Comparison of ENCODE assay signal across 18 cellular contexts in genomic region chr5:43335681-43336080, GRCh38.
"Had no signal": no experiment of that assay in that cellular context is flagged by ENCODE, and none has a peak within 500 bp of the region (broad histone marks: within the 10 kb centered on the region; RNA-seq: fewer than 3 reads in every experiment).

No MANE protein-coding gene starts in this region.

- H3K27me3 ChIP-seq: brain microvascular endothelial cell, colonic mucosa, left lung, neutrophil, pancreas, right lobe of liver had no signal

- H3K4me3 Mint-ChIP-seq: activated CD8-positive, alpha-beta memory T cell treated with anti-CD3 and anti-CD28 coated beads, Interleukin-2, amount 10 ng/mL, durations not matched to agents 7 days and 5 days; endodermal cell; mesothelial cell of epicardium; stimulated activated effector memory CD8-positive, alpha-beta T cell treated with anti-CD3 and anti-CD28 coated beads, Interleukin-12 subunit alpha, Interleukin-12 subunit beta, amount 100 ng/mL, for 72 hours had no signal

- H3K36me3 Mint-ChIP-seq: stimulated activated effector memory CD8-positive, alpha-beta T cell treated with anti-CD3 and anti-CD28 coated beads, Interleukin-12 subunit alpha, Interleukin-12 subunit beta, amount 100 ng/mL, for 72 hours had no signal

- H3K4me1 ChIP-seq: colonic mucosa, left lung, pancreas, right lobe of liver had no signal

- H3K36me3 ChIP-seq: brain microvascular endothelial cell, colonic mucosa, left lung, neutrophil, pancreas, right lobe of liver had no signal

- H3K4me1 Mint-ChIP-seq: mesothelial cell of epicardium had no signal

- H3K27ac Mint-ChIP-seq: activated CD8-positive, alpha-beta memory T cell treated with anti-CD3 and anti-CD28 coated beads, Interleukin-2, amount 10 ng/mL, durations not matched to agents 7 days and 5 days; endodermal cell; mesothelial cell of epicardium; stimulated activated effector memory CD8-positive, alpha-beta T cell treated with anti-CD3 and anti-CD28 coated beads, Interleukin-12 subunit alpha, Interleukin-12 subunit beta, amount 100 ng/mL, for 72 hours had no signal

- H3K27ac ChIP-seq: brain microvascular endothelial cell, colonic mucosa, left lung, neutrophil, pancreas, right lobe of liver had no signal

- DNase-seq: activated CD4-positive, alpha-beta T cell treated with anti-CD3 and anti-CD28 coated beads, Interleukin-2, amount 50 U/mL, for 1 hour; activated CD4-positive, CD25-positive, alpha-beta regulatory T cell; activated gamma-delta T cell; activated T-cell treated with anti-CD3 and anti-CD28 coated beads, Interleukin-2, amount 50 U/mL, for 1 hour; aorta; brain microvascular endothelial cell; central memory CD4-positive, alpha-beta T cell; colonic mucosa; endodermal cell; left lung; pancreas; right lobe of liver; small intestine; stimulated activated CD4-positive, alpha-beta T cell treated with anti-CD3 and anti-CD28 coated beads, Interleukin-4, amount 100 ng/mL, for 1 hour had no signal

- H3K9me3 ChIP-seq: colonic mucosa, neutrophil, pancreas, right lobe of liver had no signal

- H3K4me3 ChIP-seq: colonic mucosa, left lung, pancreas, right lobe of liver had no signal

- ATAC-seq: left lung, pancreas, right lobe of liver had no signal
